In genomic region chr18:78160961-78161656, GRCh38 we compare ENCODE assay signal across 13 cellular contexts.
"Had no signal": no experiment of that assay in that cellular context is flagged by ENCODE, and none has a peak within 500 bp of the region (broad histone marks: within the 10 kb centered on the region; RNA-seq: fewer than 3 reads in every experiment).

No MANE protein-coding gene starts in this region.

- H3K36me3 ChIP-seq: right atrium auricular region had no signal

- H3K4me3 ChIP-seq: right atrium auricular region had no signal

- H3K27me3 ChIP-seq: right atrium auricular region had no signal

- H3K27ac ChIP-seq: right atrium auricular region had no signal

- H3K9me3 ChIP-seq: right atrium auricular region had no signal

- H3K4me1 ChIP-seq: right atrium auricular region had no signal

- DNase-seq: activated CD4-positive, alpha-beta T cell treated with anti-CD3 and anti-CD28 coated beads, Interleukin-2, amount 50 U/mL, for 4 hours; activated CD4-positive, CD25-positive, alpha-beta regulatory T cell treated with anti-CD3 and anti-CD28 coated beads, Interleukin-2, amount 50 U/mL, for 72 hours; activated CD8-positive, alpha-beta memory T cell treated with anti-CD3 and anti-CD28 coated beads, Interleukin-2, amount 10 ng/mL, durations not matched to agents 7 days and 5 days; activated effector memory CD4-positive, alpha-beta T cell treated with Interleukin-2 at 50 U/mL for 16 hours; activated T-cell treated with anti-CD3 and anti-CD28 coated beads, Interleukin-2, amount 50 U/mL, for 24 hours; amygdala; left colon; mammary epithelial cell; natural killer cell; nucleus accumbens; trophoblast cell had no signal

- ATAC-seq: activated CD8-positive, alpha-beta memory T cell treated with anti-CD3 and anti-CD28 coated beads, Interleukin-2, amount 10 ng/mL, durations not matched to agents 7 days and 5 days; left colon; natural killer cell; stimulated activated memory B cell treated with anti-CD40 and anti-IgM and Interleukin-4, amounts not matched to agents 10 μg/mL and 1 μg/mL and 100 μg/mL, for 72 hours had no signal
